ENCODE assay signal across 7 cellular contexts in the genomic region with DNA sequence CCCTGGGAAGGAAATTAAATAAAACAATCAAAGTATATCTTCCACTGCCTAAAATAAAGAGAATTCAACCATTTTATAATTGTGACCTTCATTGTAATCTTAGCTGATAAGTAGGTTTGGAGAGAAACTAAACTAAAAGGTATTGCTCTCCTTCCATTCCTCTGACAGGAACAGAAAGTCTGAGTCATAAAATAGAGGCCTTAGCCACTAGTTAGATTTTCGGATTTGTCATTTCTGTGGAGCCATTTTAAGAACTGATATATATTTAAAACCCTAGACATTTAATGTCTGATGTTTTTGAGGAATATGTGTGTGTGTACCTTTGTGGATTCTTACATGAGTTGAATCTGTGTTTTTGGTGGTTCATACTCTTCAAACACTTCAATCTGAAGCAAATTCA. TPM values are rescaled to one million over a fixed set of nuclear protein-coding genes. Genes with fewer than 3 reads are reported as not detected.
DNase-seq lines count a peak whose midpoint lies in the region; ATAC-seq lines count a peak whose summit lies in the region.

No MANE protein-coding gene starts in this region.

- H3K9me3 Mint-ChIP-seq in activated CD4-positive, alpha-beta memory T cell treated with anti-CD3 and anti-CD28 coated beads for 36 hours = no peaks in the 10 kb centered on the region

- no peaks in the 10 kb centered on the region for H3K27me3 ChIP-seq in skeletal muscle satellite cell (ENCODE audit: control insufficient read depth, insufficient read depth, low read length)

- peaks cover 19% of the 10 kb centered on the region for H3K4me1 Mint-ChIP-seq in activated CD4-positive, alpha-beta memory T cell treated with anti-CD3 and anti-CD28 coated beads for 36 hours (ENCODE audit: low read depth)

- H3K9me3 ChIP-seq in skeletal muscle satellite cell (replicated peaks; ENCODE audit: low read length) = no peaks in the 10 kb centered on the region

- peak overlapping the region; percentile 86 for H3K27ac Mint-ChIP-seq in activated CD4-positive, alpha-beta memory T cell treated with anti-CD3 and anti-CD28 coated beads for 36 hours

- H3K36me3 ChIP-seq in skeletal muscle satellite cell (ENCODE audit: insufficient read depth, low read length) = no peaks in the 10 kb centered on the region

- no peak overlapping the region for H3K4me3 ChIP-seq in skeletal muscle satellite cell (ENCODE audit: low read length)

- intact Hi-C loops in activated CD4-positive, alpha-beta memory T cell treated with anti-CD3 and anti-CD28 coated beads for 36 hours (cut with micrococcal nuclease) = loop anchor here (1.0 to 2.0 kb wide), 4 partner anchors 16 to 77 kb away; no protein-coding TSS in a partner anchor

- H3K36me3 Mint-ChIP-seq in activated CD4-positive, alpha-beta memory T cell treated with anti-CD3 and anti-CD28 coated beads for 36 hours = no peaks in the 10 kb centered on the region

- no peak for DNase-seq in activated CD4-positive, alpha-beta memory T cell treated with anti-CD3 and anti-CD28 coated beads for 36 hours
- DNase-seq in cerebellar nuclear complex (lab: John Stamatoyannopoulos, UW) = no peak
- no peak for DNase-seq in NK-92 (lab: John Stamatoyannopoulos, UW; ENCODE audit: unreplicated experiment)
- DNase-seq in mesenteric fat pad (ENCODE audit: low spot score) = no peak

- CTCF ChIA-PET in activated CD4-positive, alpha-beta memory T cell treated with anti-CD3 and anti-CD28 coated beads for 36 hours (lab: Charles Lee) = interaction anchor here (0.6 to 1.5 kb wide), 7 partner anchors 15 to 119 kb away, joined by 3 to 4 read pairs (median 3); no protein-coding TSS in a partner anchor

- H3K4me3 Mint-ChIP-seq in activated CD4-positive, alpha-beta memory T cell treated with anti-CD3 and anti-CD28 coated beads for 36 hours = no peak overlapping the region

- H3K4me1 ChIP-seq in skeletal muscle satellite cell (ENCODE audit: control insufficient read depth, insufficient read depth, low read length) = peaks cover 12% of the 10 kb centered on the region

- H3K4me2 ChIP-seq in skeletal muscle satellite cell (ENCODE audit: low read length) = no peak overlapping the region

- POLR2A ChIA-PET in activated CD4-positive, alpha-beta memory T cell treated with anti-CD3 and anti-CD28 coated beads for 36 hours (lab: Charles Lee) = interaction anchor here (0.9 to 1.4 kb wide), 3 partner anchors 15 to 144 kb away, joined by 3 to 8 read pairs (median 4); a partner anchor contains a TSS

- H3K9ac ChIP-seq in skeletal muscle satellite cell (ENCODE audit: low read depth, low read length) = peak overlapping the region; percentile 22

- no peaks in the 10 kb centered on the region for H3K27me3 Mint-ChIP-seq in activated CD4-positive, alpha-beta memory T cell treated with anti-CD3 and anti-CD28 coated beads for 36 hours

- ATAC-seq in GM19328 (IDR thresholded peaks at IDR 0.05; ENCODE audit: unreplicated experiment) (peak; percentile 89), HG02943 (IDR thresholded peaks at IDR 0.05; ENCODE audit: low read depth, unreplicated experiment) (peak; percentile 81)

RNA-seq across cellular contexts. Expression of a gene that starts 11.8 kb away (rescaled TPM):
- total RNA-seq in activated CD4-positive, alpha-beta memory T cell treated with anti-CD3 and anti-CD28 coated beads for 36 hours = not detected
- total RNA-seq in skeletal muscle satellite cell (2012; rRNA removed) = not detected in 2 replicates
- total RNA-seq in mesenteric fat pad = 0.48 TPM
